Comparison of ENCODE assay signal across 13 cellular contexts in the genomic region with DNA sequence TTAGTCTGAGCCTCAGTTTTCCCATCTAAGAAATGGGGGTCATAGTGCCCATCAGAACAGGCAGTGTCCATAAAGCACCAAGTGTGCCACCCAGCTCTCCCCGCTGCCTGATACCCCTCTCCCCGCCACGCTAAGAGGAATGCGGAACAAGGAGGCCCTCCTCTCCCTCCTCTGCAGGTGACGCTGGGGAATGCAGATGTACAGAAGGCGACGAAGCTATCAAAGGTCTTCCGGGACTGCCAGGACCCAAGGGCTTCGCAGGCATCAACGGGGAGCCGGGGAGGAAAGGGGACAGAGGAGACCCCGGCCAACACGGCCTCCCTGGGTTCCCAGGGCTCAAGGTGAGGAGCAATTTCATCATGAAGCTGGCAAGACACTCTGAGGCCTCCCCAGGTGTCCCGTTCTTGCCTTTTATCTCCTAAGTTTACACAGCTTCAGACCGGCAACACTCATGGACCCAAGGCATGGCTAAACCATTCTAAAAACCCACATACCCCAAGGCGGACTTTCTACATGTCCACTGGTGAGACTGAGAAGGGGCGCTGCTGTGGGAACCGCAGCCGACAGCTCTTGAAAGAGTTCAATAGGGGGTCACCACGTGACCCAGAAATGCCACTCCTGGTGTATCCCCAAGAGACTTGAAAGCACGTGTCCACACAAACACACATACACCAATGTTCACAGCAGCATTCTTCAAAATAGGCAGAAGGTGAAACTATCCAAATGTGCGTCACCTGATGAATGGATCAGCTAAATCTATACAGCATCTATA.
DNase-seq lines count a peak whose midpoint lies in the region; TF ChIP-seq lines count a peak whose summit lies in the region.
"Had no signal": no experiment of that assay in that cellular context is flagged by ENCODE, and none has a peak within 500 bp of the region (broad histone marks: within the 10 kb centered on the region; RNA-seq: fewer than 3 reads in every experiment).

No MANE protein-coding gene starts in this region.

- H3K27ac ChIP-seq in Karpas-422 (ENCODE audit: low read length) (no peak overlapping the region), tibial artery (peak overlapping the region; percentile 38 to 57)

- H3K4me1 ChIP-seq in Karpas-422 (ENCODE audit: low read length) (peaks cover 15% of the 10 kb centered on the region), tibial artery (peaks cover 0 to 4% (median 0%) of the 10 kb centered on the region in 4 donors)

- TF ChIP-seq CTCF in chondrocyte (IDR thresholded peaks at IDR 0.05) (no peak), osteocyte (IDR thresholded peaks at IDR 0.05) (no peak), tibial artery (IDR thresholded peaks at IDR 0.05) (no peak)

- intact Hi-C loops in tibial artery (cut with DNase I; ENCODE audit: low total_unique reads), result loop anchor here (10.0 kb wide), 2 partner anchors 186 to 356 kb away; no protein-coding TSS in a partner anchor

- H3K4me1 Mint-ChIP-seq in chondrocyte (ENCODE audit: low read depth) (peaks cover 17% of the 10 kb centered on the region), osteocyte (ENCODE audit: unreplicated experiment) (peaks cover 11% of the 10 kb centered on the region), immature natural killer cell (peaks cover 4 to 7% of the 10 kb centered on the region in 2 donors)

- H3K27me3 ChIP-seq in Karpas-422 (ENCODE audit: low read length) (no peaks in the 10 kb centered on the region), tibial artery (no peaks in the 10 kb centered on the region)

- H3K4me3 ChIP-seq in Karpas-422 (ENCODE audit: low read length) (no peak overlapping the region), tibial artery (no peak overlapping the region)

- no peak overlapping the region for H3K9ac ChIP-seq in Karpas-422 (ENCODE audit: low read length)

- no peak overlapping the region for H2AFZ ChIP-seq in Karpas-422 (ENCODE audit: low read length)

- H3K9me3 Mint-ChIP-seq in chondrocyte (ENCODE audit: low read depth), result no peaks in the 10 kb centered on the region
- no peaks in the 10 kb centered on the region for H3K9me3 Mint-ChIP-seq in osteocyte (ENCODE audit: unreplicated experiment)
- no peaks in the 10 kb centered on the region for H3K9me3 Mint-ChIP-seq in immature natural killer cell

- H3K36me3 Mint-ChIP-seq in chondrocyte (ENCODE audit: low read depth) (peaks cover 57% of the 10 kb centered on the region), osteocyte (ENCODE audit: unreplicated experiment) (peaks cover 70% of the 10 kb centered on the region), immature natural killer cell (no peaks in the 10 kb centered on the region)

- H3K27me3 Mint-ChIP-seq in chondrocyte (ENCODE audit: low read depth) (no peaks in the 10 kb centered on the region), osteocyte (ENCODE audit: unreplicated experiment) (no peaks in the 10 kb centered on the region), immature natural killer cell (ENCODE audit: low read depth in 3 of 3) (peaks cover 3 to 9% (median 4%) of the 10 kb centered on the region in 3 donors)

- H3K27ac Mint-ChIP-seq in chondrocyte (ENCODE audit: unreplicated experiment) (peak overlapping the region; percentile 57), osteocyte (ENCODE audit: unreplicated experiment) (peak overlapping the region; percentile 23), immature natural killer cell (no peak overlapping the region)

- no peaks in the 10 kb centered on the region for H3K36me3 ChIP-seq in Karpas-422 (ENCODE audit: insufficient read depth, low read length)
- peaks cover 60 to 82% (median 78%) of the 10 kb centered on the region in 3 donors for H3K36me3 ChIP-seq in tibial artery

- no peak overlapping the region for H3K4me2 ChIP-seq in Karpas-422 (ENCODE audit: low read depth, low read length, poor library complexity, severe bottlenecking)

- no peaks in the 10 kb centered on the region for H3K79me2 ChIP-seq in Karpas-422 (ENCODE audit: low read length)

- no peaks in the 10 kb centered on the region for H4K20me1 ChIP-seq in Karpas-422 (ENCODE audit: insufficient read depth, low read depth, low read length)

- H3K9me2 ChIP-seq in Karpas-422 (replicated peaks; ENCODE audit: insufficient read depth, low read length), result no peaks in the 10 kb centered on the region

- H3K4me3 Mint-ChIP-seq in chondrocyte (ENCODE audit: unreplicated experiment) (no peak overlapping the region), osteocyte (ENCODE audit: unreplicated experiment) (no peak overlapping the region), immature natural killer cell (no peak overlapping the region)

- H3K9me3 ChIP-seq in Karpas-422 (ENCODE audit: low read length) (no peaks in the 10 kb centered on the region), tibial artery (no peaks in the 10 kb centered on the region)

- DNase-seq in Karpas-422, result peak; percentile 51
- no peak for DNase-seq in chondrocyte (ENCODE audit: low spot score)
- no peak for DNase-seq in osteocyte (ENCODE audit: extremely low spot score, unreplicated experiment)
- DNase-seq in tibial artery, result no peak
- no peak for DNase-seq in immature natural killer cell
- DNase-seq in SHP77 treated with DMSO at 0.1 percent for 48 hours (lab: John Stamatoyannopoulos, UW), result no peak
- DNase-seq in T-helper 9 cell, result no peak
- DNase-seq: HCEC 1CT, NCI-H146, NCI-H2081 treated with DMSO at 0.1 percent for 48 hours, NCI-H226, NCI-H526, PC-3 had no signal

Comparison
In these comparisons a context has a peak if more than half of its experiments do, and no peak if none do; other contexts are left out.
1. H3K27ac Mint-ChIP-seq: peak in chondrocyte (single experiment) and osteocyte (single experiment); none in immature natural killer cell (0 of 6).